ENCODE assay signal across 30 cellular contexts in genomic region chr13:49060698-49061387, GRCh38.
DNase-seq lines count a peak whose midpoint lies in the region; ATAC-seq, FAIRE-seq and TF ChIP-seq lines count a peak whose summit lies in the region.
"Had no signal": no experiment of that assay in that cellular context is flagged by ENCODE, and none has a peak within 500 bp of the region (broad histone marks: within the 10 kb centered on the region; RNA-seq: fewer than 3 reads in every experiment).

No MANE protein-coding gene starts in this region.

- TF ChIP-seq POLR2A in A549 (IDR thresholded peaks at IDR 0.05; ENCODE audit: low read length), result no peak

- CTCF ChIA-PET in A549 (lab: Yijun Ruan, JAX), result no interaction called here

- FAIRE-seq in A549 (lab: Jason Lieb, UNC), result no peak
- FAIRE-seq: A204.1, G401.6 had no signal

- TF ChIP-seq CTCF in A549 (IDR thresholded peaks at IDR 0.05), result no peak
- TF ChIP-seq CTCF in fibroblast of pulmonary artery (IDR thresholded peaks at IDR 0.05; ENCODE audit: low read length, missing control alignments), result no peak

- POLR2A ChIA-PET in A549 (lab: Yijun Ruan, JAX), result no interaction called here

- no peak for TF ChIP-seq RAD21 in A549 (conservative IDR thresholded peaks at IDR 0.05 in 1 of 2, IDR thresholded peaks at IDR 0.05 in 1 of 2)

- peak overlapping the region; percentile 40 to 59; a peak in 3 of 6 replicates for H3K27ac ChIP-seq in A549
- H3K27ac ChIP-seq: cardiac muscle cell, esophagus muscularis mucosa, suprapubic skin, uterus had no signal

- DNase-seq in A549 (ENCODE audit: low read depth in 1 of 2, low spot score in 1 of 2) (no peak), HCEC 1CT (peak; percentile 81), amniotic epithelial cell (ENCODE audit: low read depth) (peak; percentile 61), fibroblast of pulmonary artery (ENCODE audit: low read depth) (peak; percentile 63), NAMALWA (ENCODE audit: low spot score) (no peak), MV-4-11 (lab: John Stamatoyannopoulos, UW) (no peak), HUDEP-2 (lab: John Stamatoyannopoulos, UW; ENCODE audit: unreplicated experiment in 76 of 76) (no peak)
- DNase-seq: activated CD4-positive, alpha-beta memory T cell treated with anti-CD3 and anti-CD28 coated beads for 36 hours; activated CD4-positive, CD25-positive, alpha-beta regulatory T cell treated with anti-CD3 and anti-CD28 coated beads, Interleukin-2, amount 50 U/mL, for 72 hours; activated CD8-positive, alpha-beta memory T cell treated with anti-CD3 and anti-CD28 coated beads, Interleukin-2, amount 50 U/mL, for 48 hours; activated naive CD4-positive, alpha-beta T cell treated with anti-CD3 and anti-CD28 coated beads, Interleukin-2, amount 50 U/mL, for 16 hours; BE2C; cortex of kidney; islet precursor cell; left ventricle myocardium superior; NCI-H1105 treated with DMSO at 0.1 percent for 48 hours; NCI-H1930; posterior cingulate gyrus; stimulated activated naive B cell treated with anti-CD40 and anti-IgM and Interleukin-4, amounts not matched to agents 10 μg/mL and 1 μg/mL and 100 μg/mL, for 72 hours; T-helper 2 cell; uterus had no signal

- WGBS in A549 (ENCODE audit: missing lambda C conversion rate), result 51% methylated on average over 3 of the region's 3 CpGs

- ATAC-seq in A549 (peak; percentile 56 to 61; a peak in 2 of 6 replicates), HG02870 (IDR thresholded peaks at IDR 0.05; ENCODE audit: unreplicated experiment) (no peak)
- ATAC-seq: left ventricle myocardium superior; Right ventricle myocardium inferior; sciatic nerve; SK-N-SH treated with all-trans-retinoic acid at 6 μM for 48 hours; stimulated activated naive B cell treated with anti-CD40 and anti-IgM and Interleukin-4, amounts not matched to agents 10 μg/mL and 1 μg/mL and 100 μg/mL, for 72 hours had no signal

- H3K4me3 ChIP-seq in A549 (no peak overlapping the region), fibroblast of pulmonary artery (replicated peaks; ENCODE audit: low read depth, low read length) (no peak overlapping the region)
- H3K4me3 ChIP-seq: cardiac muscle cell, esophagus muscularis mucosa, suprapubic skin, uterus had no signal

- peaks cover 32% of the 10 kb centered on the region for H3K4me1 ChIP-seq in A549

- peak overlapping the region; percentile 60; the same call in 2 of the 3 replicates for H3K4me2 ChIP-seq in A549

- no peak for TF ChIP-seq EP300 in A549 (IDR thresholded peaks at IDR 0.05)

- no peaks in the 10 kb centered on the region for H3K9me3 ChIP-seq in A549
- H3K9me3 ChIP-seq: BE2C, esophagus muscularis mucosa, suprapubic skin, uterus had no signal

TF ChIP-seq in A549, 52 proteins besides CTCF, POLR2A, EP300 and RAD21:
- TF ChIP-seq HEYL (CRISPR knock-in tag; IDR thresholded peaks at IDR 0.05) (no peak), MAZ (IDR thresholded peaks at IDR 0.05; ENCODE audit: borderline replicate concordance, low read depth, low read length) (no peak), FOSL2 (IDR thresholded peaks at IDR 0.05) (no peak), FOSL2 (CRISPR knock-in tag; IDR thresholded peaks at IDR 0.05) (no peak), CEBPB (IDR thresholded peaks at IDR 0.05) (peak; percentile 78 to 90; a peak in 3 of 4 replicates), RARB (CRISPR knock-in tag; IDR thresholded peaks at IDR 0.05) (no peak)
TF ChIP-seq in A549: peak in this region for 1.

Comparison
In these comparisons a context has a peak if more than half of its experiments do, and no peak if none do; other contexts are left out.
1. DNase-seq: peak in HCEC 1CT (single experiment), amniotic epithelial cell (single experiment) and fibroblast of pulmonary artery (single experiment); none in A549 (0 of 2), NAMALWA (single experiment), MV-4-11 (single experiment) and HUDEP-2 (0 of 76).